1 cellular context compared by ENCODE assay signal in the genomic region with DNA sequence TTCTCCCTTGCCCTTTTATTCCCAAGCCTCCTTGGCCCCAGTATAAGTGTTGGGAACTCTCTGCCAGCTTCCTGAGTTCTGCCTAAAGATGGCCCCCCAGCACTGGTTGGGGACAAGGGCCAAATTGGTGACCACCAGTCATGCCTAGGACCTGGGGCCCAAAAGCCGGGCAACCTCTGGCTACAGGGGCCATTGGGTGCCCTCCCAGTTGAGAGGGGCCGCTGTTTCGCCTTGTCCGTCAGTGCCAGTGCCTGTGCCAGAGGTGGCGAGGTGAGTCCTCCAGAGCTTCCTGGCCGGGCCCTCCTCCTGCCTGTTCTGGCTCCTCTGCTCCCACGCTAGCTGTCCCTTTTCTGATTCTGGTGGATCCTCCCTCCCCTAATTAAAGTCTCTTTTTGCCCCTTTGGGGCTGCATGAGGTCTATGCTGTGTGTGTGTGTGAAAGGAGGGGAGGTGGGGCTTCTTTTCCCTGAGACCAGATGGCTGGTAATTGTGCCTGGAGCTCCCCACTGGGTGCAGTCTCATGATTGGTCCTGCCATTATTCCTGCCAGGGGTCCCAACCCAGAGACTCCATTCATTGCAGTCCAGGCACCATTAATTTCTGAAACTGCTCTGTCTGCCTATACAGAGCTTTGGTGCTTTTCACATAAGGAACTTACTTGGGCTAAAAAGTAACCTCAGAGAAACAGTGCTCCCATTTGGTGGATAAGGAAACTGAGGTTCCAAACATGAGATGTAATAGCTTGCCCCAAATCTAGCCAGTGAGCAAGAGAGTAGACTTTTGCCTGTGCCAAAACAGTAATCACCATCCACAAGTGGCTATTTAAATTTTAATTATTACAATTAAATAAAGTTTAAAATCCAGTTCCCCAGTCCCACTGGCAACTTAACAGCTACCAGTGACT.
TF ChIP-seq lines count a peak whose summit lies in the region.

No MANE protein-coding gene starts in this region.

TF ChIP-seq in GM23338, 12 proteins besides CTCF, POLR2A, EP300 and RAD21 (continued from another document):
- TF ChIP-seq, protein P1, sequence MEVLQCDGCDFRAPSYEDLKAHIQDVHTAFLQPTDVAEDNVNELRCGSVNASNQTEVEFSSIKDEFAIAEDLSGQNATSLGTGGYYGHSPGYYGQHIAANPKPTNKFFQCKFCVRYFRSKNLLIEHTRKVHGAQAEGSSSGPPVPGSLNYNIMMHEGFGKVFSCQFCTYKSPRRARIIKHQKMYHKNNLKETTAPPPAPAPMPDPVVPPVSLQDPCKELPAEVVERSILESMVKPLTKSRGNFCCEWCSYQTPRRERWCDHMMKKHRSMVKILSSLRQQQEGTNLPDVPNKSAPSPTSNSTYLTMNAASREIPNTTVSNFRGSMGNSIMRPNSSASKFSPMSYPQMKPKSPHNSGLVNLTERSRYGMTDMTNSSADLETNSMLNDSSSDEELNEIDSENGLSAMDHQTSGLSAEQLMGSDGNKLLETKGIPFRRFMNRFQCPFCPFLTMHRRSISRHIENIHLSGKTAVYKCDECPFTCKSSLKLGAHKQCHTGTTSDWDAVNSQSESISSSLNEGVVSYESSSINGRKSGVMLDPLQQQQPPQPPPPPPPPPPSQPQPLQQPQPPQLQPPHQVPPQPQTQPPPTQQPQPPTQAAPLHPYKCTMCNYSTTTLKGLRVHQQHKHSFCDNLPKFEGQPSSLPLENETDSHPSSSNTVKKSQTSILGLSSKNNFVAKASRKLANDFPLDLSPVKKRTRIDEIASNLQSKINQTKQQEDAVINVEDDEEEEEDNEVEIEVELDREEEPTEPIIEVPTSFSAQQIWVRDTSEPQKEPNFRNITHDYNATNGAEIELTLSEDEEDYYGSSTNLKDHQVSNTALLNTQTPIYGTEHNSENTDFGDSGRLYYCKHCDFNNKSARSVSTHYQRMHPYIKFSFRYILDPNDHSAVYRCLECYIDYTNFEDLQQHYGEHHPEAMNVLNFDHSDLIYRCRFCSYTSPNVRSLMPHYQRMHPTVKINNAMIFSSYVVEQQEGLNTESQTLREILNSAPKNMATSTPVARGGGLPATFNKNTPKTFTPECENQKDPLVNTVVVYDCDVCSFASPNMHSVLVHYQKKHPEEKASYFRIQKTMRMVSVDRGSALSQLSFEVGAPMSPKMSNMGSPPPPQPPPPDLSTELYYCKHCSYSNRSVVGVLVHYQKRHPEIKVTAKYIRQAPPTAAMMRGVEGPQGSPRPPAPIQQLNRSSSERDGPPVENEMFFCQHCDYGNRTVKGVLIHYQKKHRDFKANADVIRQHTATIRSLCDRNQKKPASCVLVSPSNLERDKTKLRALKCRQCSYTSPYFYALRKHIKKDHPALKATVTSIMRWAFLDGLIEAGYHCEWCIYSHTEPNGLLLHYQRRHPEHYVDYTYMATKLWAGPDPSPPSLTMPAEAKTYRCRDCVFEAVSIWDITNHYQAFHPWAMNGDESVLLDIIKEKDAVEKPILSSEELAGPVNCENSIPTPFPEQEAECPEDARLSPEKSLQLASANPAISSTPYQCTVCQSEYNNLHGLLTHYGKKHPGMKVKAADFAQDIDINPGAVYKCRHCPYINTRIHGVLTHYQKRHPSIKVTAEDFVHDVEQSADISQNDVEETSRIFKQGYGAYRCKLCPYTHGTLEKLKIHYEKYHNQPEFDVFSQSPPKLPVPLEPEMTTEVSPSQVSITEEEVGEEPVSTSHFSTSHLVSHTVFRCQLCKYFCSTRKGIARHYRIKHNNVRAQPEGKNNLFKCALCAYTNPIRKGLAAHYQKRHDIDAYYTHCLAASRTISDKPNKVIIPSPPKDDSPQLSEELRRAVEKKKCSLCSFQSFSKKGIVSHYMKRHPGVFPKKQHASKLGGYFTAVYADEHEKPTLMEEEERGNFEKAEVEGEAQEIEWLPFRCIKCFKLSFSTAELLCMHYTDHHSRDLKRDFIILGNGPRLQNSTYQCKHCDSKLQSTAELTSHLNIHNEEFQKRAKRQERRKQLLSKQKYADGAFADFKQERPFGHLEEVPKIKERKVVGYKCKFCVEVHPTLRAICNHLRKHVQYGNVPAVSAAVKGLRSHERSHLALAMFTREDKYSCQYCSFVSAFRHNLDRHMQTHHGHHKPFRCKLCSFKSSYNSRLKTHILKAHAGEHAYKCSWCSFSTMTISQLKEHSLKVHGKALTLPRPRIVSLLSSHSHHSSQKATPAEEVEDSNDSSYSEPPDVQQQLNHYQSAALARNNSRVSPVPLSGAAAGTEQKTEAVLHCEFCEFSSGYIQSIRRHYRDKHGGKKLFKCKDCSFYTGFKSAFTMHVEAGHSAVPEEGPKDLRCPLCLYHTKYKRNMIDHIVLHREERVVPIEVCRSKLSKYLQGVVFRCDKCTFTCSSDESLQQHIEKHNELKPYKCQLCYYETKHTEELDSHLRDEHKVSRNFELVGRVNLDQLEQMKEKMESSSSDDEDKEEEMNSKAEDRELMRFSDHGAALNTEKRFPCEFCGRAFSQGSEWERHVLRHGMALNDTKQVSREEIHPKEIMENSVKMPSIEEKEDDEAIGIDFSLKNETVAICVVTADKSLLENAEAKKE (CRISPR knock-in tag; IDR thresholded peaks at IDR 0.05): no peak
- TF ChIP-seq JUNB (IDR thresholded peaks at IDR 0.05; ENCODE audit: unreplicated experiment): no peak
- TF ChIP-seq ZNF114 (CRISPR knock-in tag; IDR thresholded peaks at IDR 0.05): no peak
- TF ChIP-seq, protein P2, sequence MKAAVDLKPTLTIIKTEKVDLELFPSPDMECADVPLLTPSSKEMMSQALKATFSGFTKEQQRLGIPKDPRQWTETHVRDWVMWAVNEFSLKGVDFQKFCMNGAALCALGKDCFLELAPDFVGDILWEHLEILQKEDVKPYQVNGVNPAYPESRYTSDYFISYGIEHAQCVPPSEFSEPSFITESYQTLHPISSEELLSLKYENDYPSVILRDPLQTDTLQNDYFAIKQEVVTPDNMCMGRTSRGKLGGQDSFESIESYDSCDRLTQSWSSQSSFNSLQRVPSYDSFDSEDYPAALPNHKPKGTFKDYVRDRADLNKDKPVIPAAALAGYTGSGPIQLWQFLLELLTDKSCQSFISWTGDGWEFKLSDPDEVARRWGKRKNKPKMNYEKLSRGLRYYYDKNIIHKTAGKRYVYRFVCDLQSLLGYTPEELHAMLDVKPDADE (IDR thresholded peaks at IDR 0.05): no peak
- TF ChIP-seq ZNF331 (CRISPR knock-in tag; IDR thresholded peaks at IDR 0.05; ENCODE audit: low read depth): no peak
- no peak for TF ChIP-seq NANOG (IDR thresholded peaks at IDR 0.05; ENCODE audit: borderline replicate concordance)
- TF ChIP-seq CREB1 (CRISPR knock-in tag; IDR thresholded peaks at IDR 0.05; ENCODE audit: low read depth): no peak
- no peak for TF ChIP-seq STAT1 (IDR thresholded peaks at IDR 0.05; ENCODE audit: unreplicated experiment)
- no peak for TF ChIP-seq POLR2AphosphoS5 (IDR thresholded peaks at IDR 0.05; ENCODE audit: low read depth)
- TF ChIP-seq EZH2 (IDR thresholded peaks at IDR 0.05; ENCODE audit: low read depth, unreplicated experiment): no peak
- TF ChIP-seq, protein P3, sequence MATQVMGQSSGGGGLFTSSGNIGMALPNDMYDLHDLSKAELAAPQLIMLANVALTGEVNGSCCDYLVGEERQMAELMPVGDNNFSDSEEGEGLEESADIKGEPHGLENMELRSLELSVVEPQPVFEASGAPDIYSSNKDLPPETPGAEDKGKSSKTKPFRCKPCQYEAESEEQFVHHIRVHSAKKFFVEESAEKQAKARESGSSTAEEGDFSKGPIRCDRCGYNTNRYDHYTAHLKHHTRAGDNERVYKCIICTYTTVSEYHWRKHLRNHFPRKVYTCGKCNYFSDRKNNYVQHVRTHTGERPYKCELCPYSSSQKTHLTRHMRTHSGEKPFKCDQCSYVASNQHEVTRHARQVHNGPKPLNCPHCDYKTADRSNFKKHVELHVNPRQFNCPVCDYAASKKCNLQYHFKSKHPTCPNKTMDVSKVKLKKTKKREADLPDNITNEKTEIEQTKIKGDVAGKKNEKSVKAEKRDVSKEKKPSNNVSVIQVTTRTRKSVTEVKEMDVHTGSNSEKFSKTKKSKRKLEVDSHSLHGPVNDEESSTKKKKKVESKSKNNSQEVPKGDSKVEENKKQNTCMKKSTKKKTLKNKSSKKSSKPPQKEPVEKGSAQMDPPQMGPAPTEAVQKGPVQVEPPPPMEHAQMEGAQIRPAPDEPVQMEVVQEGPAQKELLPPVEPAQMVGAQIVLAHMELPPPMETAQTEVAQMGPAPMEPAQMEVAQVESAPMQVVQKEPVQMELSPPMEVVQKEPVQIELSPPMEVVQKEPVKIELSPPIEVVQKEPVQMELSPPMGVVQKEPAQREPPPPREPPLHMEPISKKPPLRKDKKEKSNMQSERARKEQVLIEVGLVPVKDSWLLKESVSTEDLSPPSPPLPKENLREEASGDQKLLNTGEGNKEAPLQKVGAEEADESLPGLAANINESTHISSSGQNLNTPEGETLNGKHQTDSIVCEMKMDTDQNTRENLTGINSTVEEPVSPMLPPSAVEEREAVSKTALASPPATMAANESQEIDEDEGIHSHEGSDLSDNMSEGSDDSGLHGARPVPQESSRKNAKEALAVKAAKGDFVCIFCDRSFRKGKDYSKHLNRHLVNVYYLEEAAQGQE (IDR thresholded peaks at IDR 0.05; ENCODE audit: unreplicated experiment): no peak
TF ChIP-seq in GM23338: peak in this region for 0.
